ENCODE assay signal across 12 cellular contexts in genomic region chr7:135745702-135746312, GRCh38. TPM values are rescaled to one million over a fixed set of nuclear protein-coding genes. Genes with fewer than 3 reads are reported as not detected.
DNase-seq lines count a peak whose midpoint lies in the region; ATAC-seq, FAIRE-seq and TF ChIP-seq lines count a peak whose summit lies in the region.
"Had no signal": no experiment of that assay in that cellular context is flagged by ENCODE, and none has a peak within 500 bp of the region (broad histone marks: within the 10 kb centered on the region; RNA-seq: fewer than 3 reads in every experiment).

No MANE protein-coding gene starts in this region.

- intact Hi-C loops in adrenal gland (cut with DNase I): no loop called here
- intact Hi-C loops in gastrocnemius medialis (cut with DNase I; ENCODE audit: low total_unique reads): no loop called here
- intact Hi-C loops in stomach (cut with DNase I; ENCODE audit: low total_unique reads): no loop called here

- peak; percentile 46; the same call in 1 of the 2 replicates for TF ChIP-seq POLR2A in H54 (IDR thresholded peaks at IDR 0.05; ENCODE audit: low read depth, low read length)
- peak in 1 of 2 donors; percentile 39 for TF ChIP-seq POLR2A in adrenal gland (IDR thresholded peaks at IDR 0.05)
- TF ChIP-seq POLR2A in gastrocnemius medialis (IDR thresholded peaks at IDR 0.05): no peak
- TF ChIP-seq POLR2A in stomach (IDR thresholded peaks at IDR 0.05): no peak

- H3K4me3 ChIP-seq in adrenal gland (peak overlapping the region in 1 of 4 donors; percentile 11), gastrocnemius medialis (no peak overlapping the region), endodermal cell (ENCODE audit: low read length) (no peak overlapping the region), stomach (no peak overlapping the region)

- no peak overlapping the region for H3K9ac ChIP-seq in endodermal cell (ENCODE audit: extremely low read depth, low read length, poor library complexity, severe bottlenecking)

- peak overlapping the region in 3 of 5 donors; percentile 58 to 86 (median 62) for H3K27ac ChIP-seq in adrenal gland
- peak overlapping the region in 3 of 4 donors; percentile 19 to 50 (median 34) for H3K27ac ChIP-seq in gastrocnemius medialis
- H3K27ac ChIP-seq in endodermal cell (ENCODE audit: low read depth, low read length): no peak overlapping the region
- H3K27ac ChIP-seq in stomach: peak overlapping the region in 2 of 5 donors; percentile 24 to 40

- no peak overlapping the region for H3K27ac Mint-ChIP-seq in endodermal cell

- peak in 1 of 2 donors; percentile 80 for ATAC-seq in gastrocnemius medialis
- no peak for ATAC-seq in HG03025 (IDR thresholded peaks at IDR 0.05; ENCODE audit: low FRiP score, unreplicated experiment)

- H3K36me3 Mint-ChIP-seq in endodermal cell (ENCODE audit: low read depth): no peaks in the 10 kb centered on the region

- DNase-seq in H54 (ENCODE audit: insufficient read length, low spot score) (peak; percentile 68), adrenal gland (peak; percentile 83 to 95 (median 90)), glomerular visceral epithelial cell (ENCODE audit: extremely low spot score) (peak; percentile 44), gastrocnemius medialis (peak; percentile 34 to 65), hippocampal formation (lab: John Stamatoyannopoulos, UW) (no peak), endodermal cell (no peak), stomach (no peak)
- DNase-seq: anterior cingulate cortex, midbrain, NCI-H526 had no signal

- no peaks in the 10 kb centered on the region for H3K36me3 ChIP-seq in adrenal gland (replicated peaks in 1 of 2)
- no peaks in the 10 kb centered on the region for H3K36me3 ChIP-seq in gastrocnemius medialis
- H3K36me3 ChIP-seq in endodermal cell (ENCODE audit: control insufficient read depth, insufficient read depth, low read length): no peaks in the 10 kb centered on the region
- no peaks in the 10 kb centered on the region for H3K36me3 ChIP-seq in stomach

- H3K4me1 Mint-ChIP-seq in endodermal cell: peaks cover 10% of the 10 kb centered on the region

- in situ Hi-C loops in gastrocnemius medialis (cut with MboI; ENCODE audit: low sequenced_read_pairs in 4 of 4): no loop called here

- no peak for TF ChIP-seq EP300 in stomach (IDR thresholded peaks at IDR 0.05)

- H3K9me3 ChIP-seq in adrenal gland (replicated peaks in 1 of 3): no peaks in the 10 kb centered on the region
- no peaks in the 10 kb centered on the region for H3K9me3 ChIP-seq in gastrocnemius medialis
- H3K9me3 ChIP-seq in endodermal cell (ENCODE audit: control insufficient read depth, low read length): no peaks in the 10 kb centered on the region
- H3K9me3 ChIP-seq in stomach: no peaks in the 10 kb centered on the region

- H3K27me3 Mint-ChIP-seq in endodermal cell (ENCODE audit: insufficient read depth): peaks cover 4% of the 10 kb centered on the region

- H3K27me3 ChIP-seq in adrenal gland (no peaks in the 10 kb centered on the region), gastrocnemius medialis (no peaks in the 10 kb centered on the region), endodermal cell (ENCODE audit: control insufficient read depth, insufficient read depth, low read length, poor library complexity, severe bottlenecking) (no peaks in the 10 kb centered on the region), stomach (no peaks in the 10 kb centered on the region)

- no peak overlapping the region for H3K4me3 Mint-ChIP-seq in endodermal cell

- peaks cover 0 to 4% of the 10 kb centered on the region in 2 donors for H3K4me1 ChIP-seq in adrenal gland (replicated peaks in 1 of 2)
- peaks cover 8 to 9% of the 10 kb centered on the region in 2 donors for H3K4me1 ChIP-seq in gastrocnemius medialis
- H3K4me1 ChIP-seq in endodermal cell (ENCODE audit: control insufficient read depth, insufficient read depth, low read length): no peaks in the 10 kb centered on the region
- H3K4me1 ChIP-seq in stomach: peaks cover 0 to 12% (median 6%) of the 10 kb centered on the region in 4 donors

- peak; percentile 53 for FAIRE-seq in H54 (lab: Jason Lieb, UNC)

- H3K9me3 Mint-ChIP-seq in endodermal cell: no peaks in the 10 kb centered on the region

- no peak for TF ChIP-seq CTCF in adrenal gland (IDR thresholded peaks at IDR 0.05)
- no peak for TF ChIP-seq CTCF in gastrocnemius medialis (IDR thresholded peaks at IDR 0.05 in 4 of 5, conservative IDR thresholded peaks at IDR 0.05 in 1 of 5)
- TF ChIP-seq CTCF in endodermal cell (conservative IDR thresholded peaks at IDR 0.05): no peak
- no peak for TF ChIP-seq CTCF in stomach (IDR thresholded peaks at IDR 0.05)

- 34 to 43% (median 37%) methylated on average over 9 of the region's 9 CpGs for WGBS in adrenal gland, 4 donors
- 92% methylated on average over 8 to 9 of the region's 9 CpGs for WGBS in endodermal cell (ENCODE audit: insufficient coverage in 1 of 2, insufficient read length in 1 of 2), 2 experiments
- 57 to 65% (median 63%) methylated on average over 9 of the region's 9 CpGs for WGBS in stomach, 5 donors

RNA-seq across cellular contexts. Expression of gene FAM180A, which starts 2.8 kb away (rescaled TPM):
- 10 to 100 TPM in 3 of 8 donors, 1 to 10 TPM in 5; 1.7 to 20.4 (median 6.1) TPM for total RNA-seq in adrenal gland
- 1 to 10 TPM; 1.4 to 3.8 (median 1.6) TPM for polyA plus RNA-seq in adrenal gland
- total RNA-seq in gastrocnemius medialis: 1 to 10 TPM in 2 of 4 donors, under 1 TPM in 1, not detected in 1; 0.65 to 1.9 (median 1.4) TPM
- not detected for total RNA-seq in endodermal cell
- polyA plus RNA-seq in endodermal cell (2013, experiment 1 of 2): not detected
- not detected for polyA plus RNA-seq in endodermal cell (2013, experiment 2 of 2)
- total RNA-seq in stomach: 1 to 10 TPM in 1 of 5 donors, not detected in 4; 5.8 TPM
- 1 to 10 TPM in 1 of 3 donors, under 1 TPM in 2; 0.08 to 2.1 (median 0.75) TPM for polyA plus RNA-seq in stomach
- total RNA-seq: G401 had no signal

RNA-seq across cellular contexts. Expression of gene SLC13A4, which starts 17.8 kb away (rescaled TPM):
- total RNA-seq in adrenal gland (under 1 TPM in 3 of 8 donors, not detected in 5; 0.14 to 0.60 (median 0.24) TPM), gastrocnemius medialis (not detected), endodermal cell (1 to 10 TPM; 1.8 to 3.2 TPM), stomach (not detected)
- polyA plus RNA-seq in adrenal gland (under 1 TPM in 2 of 3 donors, not detected in 1; 0.24 to 0.97 TPM), stomach (1 to 10 TPM in 2 of 3 donors, under 1 TPM in 1; 0.31 to 1.7 (median 1.6) TPM)
- polyA plus RNA-seq in endodermal cell (2013, experiment 1 of 2): 2.7 TPM
- 1.4 TPM for polyA plus RNA-seq in endodermal cell (2013, experiment 2 of 2)

Comparison
In these comparisons a context has a peak if more than half of its experiments do, and no peak if none do; other contexts are left out.
1. DNase-seq: peak in H54 (single experiment), adrenal gland (7 of 7), glomerular visceral epithelial cell (single experiment) and gastrocnemius medialis (2 of 2); none in hippocampal formation (0 of 2), endodermal cell (single experiment) and stomach (single experiment).